ENCODE assay signal across 8 cellular contexts in genomic region chr17:39687101-39687545, GRCh38. TPM values are rescaled to one million over a fixed set of nuclear protein-coding genes. Genes with fewer than 3 reads are reported as not detected.
A peak's percentile ranks its signal among the peaks of the same experiment; 100 is the strongest.
DNase-seq lines count a peak whose midpoint lies in the region; ATAC-seq and TF ChIP-seq lines count a peak whose summit lies in the region.

No MANE protein-coding gene starts in this region.

- no peak for TF ChIP-seq POLR2A in NB4 (IDR thresholded peaks at IDR 0.05; ENCODE audit: extremely low read depth, insufficient read length)

- peak overlapping the region; percentile 91 for H2AFZ ChIP-seq in neural progenitor cell (replicated peaks)

- peaks cover 23% of the 10 kb centered on the region for H3K36me3 Mint-ChIP-seq in CD4-positive, CD25-positive, alpha-beta regulatory T cell
- H3K36me3 Mint-ChIP-seq in neural progenitor cell: peaks cover 2% of the 10 kb centered on the region

- H3F3A ChIP-seq in neural progenitor cell (ENCODE audit: low read depth): peaks cover 41% of the 10 kb centered on the region

- H3K9ac ChIP-seq in neural progenitor cell: no peak overlapping the region

- peak overlapping the region; percentile 96 to 99 (median 98) for H3K27ac Mint-ChIP-seq in CD4-positive, CD25-positive, alpha-beta regulatory T cell
- H3K27ac Mint-ChIP-seq in neural progenitor cell: peak overlapping the region; percentile 93

- peak overlapping the region; percentile 78 for H3K4me2 ChIP-seq in neural progenitor cell

- H3K4me3 Mint-ChIP-seq in CD4-positive, CD25-positive, alpha-beta regulatory T cell: peak overlapping the region; percentile 97 to 99 (median 98)
- peak overlapping the region; percentile 96 for H3K4me3 Mint-ChIP-seq in neural progenitor cell

- peaks cover 21% of the 10 kb centered on the region for H3K4me1 ChIP-seq in CD4-positive, CD25-positive, alpha-beta regulatory T cell (ENCODE audit: control insufficient read depth, insufficient read depth, low read length, poor library complexity, severe bottlenecking)
- peaks cover 7% of the 10 kb centered on the region for H3K4me1 ChIP-seq in effector memory CD4-positive, alpha-beta T cell (ENCODE audit: control insufficient read depth, insufficient read depth, low read length, poor library complexity, severe bottlenecking)
- H3K4me1 ChIP-seq in neural progenitor cell: peaks cover 17% of the 10 kb centered on the region

- peaks cover 9 to 36% (median 21%) of the 10 kb centered on the region in 4 donors for H3K4me1 Mint-ChIP-seq in CD4-positive, CD25-positive, alpha-beta regulatory T cell
- H3K4me1 Mint-ChIP-seq in neural progenitor cell: peaks cover 23% of the 10 kb centered on the region

- H3K79me2 ChIP-seq in neural progenitor cell (ENCODE audit: low read depth): no peaks in the 10 kb centered on the region

- no peak for ATAC-seq in CD4-positive, CD25-positive, alpha-beta regulatory T cell (ENCODE audit: low read depth in 2 of 2)
- no peak for ATAC-seq in HG03457 (IDR thresholded peaks at IDR 0.05; ENCODE audit: unreplicated experiment)
- no peak for ATAC-seq in HG03521 (IDR thresholded peaks at IDR 0.05; ENCODE audit: unreplicated experiment)

- DNase-seq in CD4-positive, CD25-positive, alpha-beta regulatory T cell: no peak
- no peak for DNase-seq in NB4 (ENCODE audit: low read depth)
- no peak for DNase-seq in effector memory CD4-positive, alpha-beta T cell
- DNase-seq in neural progenitor cell (ENCODE audit: low spot score): no peak
- no peak for DNase-seq in NAMALWA (ENCODE audit: low spot score)
- DNase-seq in RPMI8226: no peak

- peaks cover 0 to 4% (median 0%) of the 10 kb centered on the region in 7 donors for H3K9me3 Mint-ChIP-seq in CD4-positive, CD25-positive, alpha-beta regulatory T cell
- H3K9me3 Mint-ChIP-seq in neural progenitor cell: no peaks in the 10 kb centered on the region

- no peaks in the 10 kb centered on the region for H3K27me3 Mint-ChIP-seq in CD4-positive, CD25-positive, alpha-beta regulatory T cell
- H3K27me3 Mint-ChIP-seq in neural progenitor cell (ENCODE audit: insufficient read depth, low read depth): peaks cover 6% of the 10 kb centered on the region

- no peaks in the 10 kb centered on the region for H4K20me1 ChIP-seq in neural progenitor cell (ENCODE audit: low read depth)

- H3K4me3 ChIP-seq in CD4-positive, CD25-positive, alpha-beta regulatory T cell (ENCODE audit: low read depth, low read length): peak overlapping the region; percentile 23
- H3K4me3 ChIP-seq in NB4 (ENCODE audit: low read depth, low read length) (peak overlapping the region; percentile 82), neural progenitor cell (peak overlapping the region; percentile 68)
- peak overlapping the region; percentile 83 for H3K4me3 ChIP-seq in effector memory CD4-positive, alpha-beta T cell (ENCODE audit: insufficient read depth, low read depth, low read length, poor library complexity, severe bottlenecking)

- TF ChIP-seq CTCF in NB4 (IDR thresholded peaks at IDR 0.05; ENCODE audit: low read depth, low read length) (no peak), neural progenitor cell (IDR thresholded peaks at IDR 0.05) (no peak)

- no peaks in the 10 kb centered on the region for H3K27me3 ChIP-seq in CD4-positive, CD25-positive, alpha-beta regulatory T cell (ENCODE audit: control insufficient read depth, insufficient read depth, low read length)
- H3K27me3 ChIP-seq in effector memory CD4-positive, alpha-beta T cell (replicated peaks; ENCODE audit: control insufficient read depth, insufficient read depth, low read length, poor library complexity, severe bottlenecking): no peaks in the 10 kb centered on the region
- no peaks in the 10 kb centered on the region for H3K27me3 ChIP-seq in neural progenitor cell

- H3K9me3 ChIP-seq in CD4-positive, CD25-positive, alpha-beta regulatory T cell (ENCODE audit: control insufficient read depth in 2 of 2, low read length in 2 of 2): no peaks in the 10 kb centered on the region
- H3K9me3 ChIP-seq in effector memory CD4-positive, alpha-beta T cell (ENCODE audit: control insufficient read depth, low read length): no peaks in the 10 kb centered on the region
- no peaks in the 10 kb centered on the region for H3K9me3 ChIP-seq in neural progenitor cell (ENCODE audit: low read depth)

- H3K36me3 ChIP-seq in CD4-positive, CD25-positive, alpha-beta regulatory T cell (ENCODE audit: control insufficient read depth, insufficient read depth, low read length): peaks cover 16% of the 10 kb centered on the region
- peaks cover 7% of the 10 kb centered on the region for H3K36me3 ChIP-seq in effector memory CD4-positive, alpha-beta T cell (ENCODE audit: control insufficient read depth, insufficient read depth, low read length)
- no peaks in the 10 kb centered on the region for H3K36me3 ChIP-seq in neural progenitor cell

- H3K27ac ChIP-seq in CD4-positive, CD25-positive, alpha-beta regulatory T cell (ENCODE audit: insufficient read depth, low read length, poor library complexity, severe bottlenecking): peak overlapping the region; percentile 86
- peak overlapping the region; percentile 82 for H3K27ac ChIP-seq in effector memory CD4-positive, alpha-beta T cell (ENCODE audit: insufficient read depth, low read length, poor library complexity, severe bottlenecking)
- H3K27ac ChIP-seq in neural progenitor cell: no peak overlapping the region

RNA-seq across cellular contexts. Expression of gene PGAP3, which starts 0.7 kb away (rescaled TPM):
- total RNA-seq in CD4-positive, CD25-positive, alpha-beta regulatory T cell: 28.0 TPM
- 10 to 100 TPM; 15.2 to 23.3 (median 17.5) TPM for polyA plus RNA-seq in CD4-positive, CD25-positive, alpha-beta regulatory T cell
- total RNA-seq in neural progenitor cell (ENCODE audit: low replicate concordance): 6.6 and 26.1 TPM in 2 replicates

RNA-seq across cellular contexts. Expression of gene ERBB2, which starts 12.7 kb away (rescaled TPM):
- 5.5 TPM for total RNA-seq in CD4-positive, CD25-positive, alpha-beta regulatory T cell
- under 1 TPM; 0.36 to 0.80 (median 0.57) TPM for polyA plus RNA-seq in CD4-positive, CD25-positive, alpha-beta regulatory T cell
- total RNA-seq in neural progenitor cell (ENCODE audit: low replicate concordance): 75.2 and 116 TPM in 2 replicates

RNA-seq across cellular contexts. Expression of gene PNMT, which starts 18.9 kb away (rescaled TPM):
- total RNA-seq in CD4-positive, CD25-positive, alpha-beta regulatory T cell: 1.2 TPM
- polyA plus RNA-seq in CD4-positive, CD25-positive, alpha-beta regulatory T cell: not detected
- total RNA-seq in neural progenitor cell (ENCODE audit: low replicate concordance): 0.28 TPM in 1 of 2 replicates, not detected in the other

RNA-seq across cellular contexts. Expression of gene TCAP, which starts 22.0 kb away (rescaled TPM):
- total RNA-seq in CD4-positive, CD25-positive, alpha-beta regulatory T cell: 3.4 TPM
- polyA plus RNA-seq in CD4-positive, CD25-positive, alpha-beta regulatory T cell: under 1 TPM in 1 of 4 donors, not detected in 3; 0.07 TPM
- 0.19 and 1.3 TPM in 2 replicates for total RNA-seq in neural progenitor cell (ENCODE audit: low replicate concordance)

RNA-seq across cellular contexts. Expression of gene MIEN1, which starts 43.2 kb away (rescaled TPM):
- total RNA-seq in CD4-positive, CD25-positive, alpha-beta regulatory T cell: 44.1 TPM
- 100 to 1,000 TPM in 3 of 4 donors, 10 to 100 TPM in 1; 93.5 to 158 (median 127) TPM for polyA plus RNA-seq in CD4-positive, CD25-positive, alpha-beta regulatory T cell
- total RNA-seq in neural progenitor cell (ENCODE audit: low replicate concordance): 20.1 and 27.6 TPM in 2 replicates

Comparison
In these comparisons a context has a peak if more than half of its experiments do, and no peak if none do; other contexts are left out.
1. H3K4me3 ChIP-seq: peak in every context shown above with its lines; median percentile 83 in effector memory CD4-positive, alpha-beta T cell; 82 in NB4; 68 in neural progenitor cell; 23 in CD4-positive, CD25-positive, alpha-beta regulatory T cell.
2. RNA of gene ERBB2, which starts 12.7 kb away (total RNA-seq): 75.2 to 116 TPM in neural progenitor cell; 5.5 TPM in CD4-positive, CD25-positive, alpha-beta regulatory T cell (single experiment); every median in the first group is over 10 times any median in the second.